In genomic region chr5:62051747-62052146, GRCh38 we compare ENCODE assay signal across 31 cellular contexts.
"Had no signal": no experiment of that assay in that cellular context is flagged by ENCODE, and none has a peak within 500 bp of the region (broad histone marks: within the 10 kb centered on the region; RNA-seq: fewer than 3 reads in every experiment).

No MANE protein-coding gene starts in this region.

- H3K27me3 ChIP-seq: ovary, right lobe of liver, spleen, testis, tibial artery, transverse colon, upper lobe of right lung, vagina had no signal

- H3K4me1 Mint-ChIP-seq: naive B cell; naive thymus-derived CD8-positive, alpha-beta T cell; nephron progenitor cell; neural crest cell; stimulated activated memory B cell treated with anti-CD40 and anti-IgM and Interleukin-4, amounts not matched to agents 10 μg/mL and 1 μg/mL and 100 μg/mL, for 72 hours had no signal

- H3K36me3 ChIP-seq: ovary, right lobe of liver, spleen, suprapubic skin, tibial artery, transverse colon, upper lobe of right lung, vagina had no signal

- H3K27me3 Mint-ChIP-seq: natural killer cell treated with Interleukin-12 subunit alpha and Interleukin-12 subunit beta and Interleukin-15 and Interleukin-18, amount 100 ng/mL, for 72 hours; stimulated activated memory B cell treated with anti-CD40 and anti-IgM and Interleukin-4, amounts not matched to agents 10 μg/mL and 1 μg/mL and 100 μg/mL, for 72 hours had no signal

- H3K4me2 ChIP-seq: smooth muscle cell had no signal

- DNase-seq: naive B cell; naive thymus-derived CD8-positive, alpha-beta T cell; nephron progenitor cell; occipital lobe; ovary; psoas muscle; right cardiac atrium; spleen; stimulated activated CD4-positive, alpha-beta T cell treated with anti-CD3 and anti-CD28 coated beads, Interleukin-12 subunit alpha, Interleukin-12 subunit beta, amount 100 ng/mL, for 4 hours; stimulated activated CD4-positive, alpha-beta T cell treated with anti-CD3 and anti-CD28 coated beads, Interleukin-1b, Interleukin-23, amount 100 ng/mL, for 48 hours; stimulated activated CD4-positive, alpha-beta T cell treated with anti-CD3 and anti-CD28 coated beads, Interleukin-4, amount 100 ng/mL, for 1 hour; stimulated activated CD4-positive, alpha-beta T cell treated with anti-CD3 and anti-CD28 coated beads, Interleukin-4, amount 100 ng/mL, for 4 hours; stimulated activated CD8-positive, alpha-beta memory T cell treated with anti-CD3 and anti-CD28 coated beads, Interleukin-4, amount 100 ng/mL, for 48 hours; stimulated activated naive CD4-positive, alpha-beta T cell; substantia nigra; testis; tibial artery; transverse colon; upper lobe of right lung had no signal

- H3K4me1 ChIP-seq: parathyroid adenoma, psoas muscle, right lobe of liver, spleen, suprapubic skin, testis, tibial artery, transverse colon, upper lobe of right lung, vagina had no signal

- H3K4me3 ChIP-seq: ovary, psoas muscle, right lobe of liver, skin epidermis, smooth muscle cell, spleen, suprapubic skin, testis, tibial artery, transverse colon, upper lobe of right lung, vagina had no signal

- H3K9me3 Mint-ChIP-seq: stimulated activated naive CD8-positive, alpha-beta T cell treated with anti-CD3 and anti-CD28 coated beads, Interleukin-15, Interleukin-2, amounts not matched to agents 100 ng/mL and 50 ng/mL, for 24 hours had no signal

- H3K9me3 ChIP-seq: ovary, psoas muscle, right lobe of liver, suprapubic skin, testis, transverse colon, upper lobe of right lung, vagina had no signal

- ATAC-seq: naive thymus-derived CD8-positive, alpha-beta T cell; psoas muscle; right cardiac atrium; right lobe of liver; stimulated activated memory B cell treated with anti-CD40 and anti-IgM and Interleukin-4, amounts not matched to agents 10 μg/mL and 1 μg/mL and 100 μg/mL, for 72 hours; upper lobe of right lung had no signal

- H3K9ac ChIP-seq: parathyroid adenoma had no signal

- H3K27ac ChIP-seq: ovary, parathyroid adenoma, psoas muscle, right lobe of liver, skin epidermis, spleen, suprapubic skin, testis, tibial artery, transverse colon, upper lobe of right lung, vagina had no signal

- H3K27ac Mint-ChIP-seq: naive B cell; naive thymus-derived CD8-positive, alpha-beta T cell; natural killer cell treated with Interleukin-12 subunit alpha and Interleukin-12 subunit beta and Interleukin-15 and Interleukin-18, amount 100 ng/mL, for 72 hours; nephron progenitor cell; progenitor cell of endocrine pancreas; stimulated activated memory B cell treated with anti-CD40 and anti-IgM and Interleukin-4, amounts not matched to agents 10 μg/mL and 1 μg/mL and 100 μg/mL, for 72 hours; stimulated activated naive CD8-positive, alpha-beta T cell treated with anti-CD3 and anti-CD28 coated beads, Interleukin-15, Interleukin-2, amounts not matched to agents 100 ng/mL and 50 ng/mL, for 24 hours; type B pancreatic cell had no signal

- H3K4me3 Mint-ChIP-seq: naive B cell; naive thymus-derived CD8-positive, alpha-beta T cell; natural killer cell treated with Interleukin-12 subunit alpha and Interleukin-12 subunit beta and Interleukin-15 and Interleukin-18, amount 100 ng/mL, for 72 hours; nephron progenitor cell; neural crest cell; stimulated activated memory B cell treated with anti-CD40 and anti-IgM and Interleukin-4, amounts not matched to agents 10 μg/mL and 1 μg/mL and 100 μg/mL, for 72 hours; stimulated activated naive CD8-positive, alpha-beta T cell treated with anti-CD3 and anti-CD28 coated beads, Interleukin-15, Interleukin-2, amounts not matched to agents 100 ng/mL and 50 ng/mL, for 24 hours; type B pancreatic cell had no signal

- H2AFZ ChIP-seq: parathyroid adenoma had no signal
